Comparison of ENCODE assay signal across 8 cellular contexts in the genomic region with DNA sequence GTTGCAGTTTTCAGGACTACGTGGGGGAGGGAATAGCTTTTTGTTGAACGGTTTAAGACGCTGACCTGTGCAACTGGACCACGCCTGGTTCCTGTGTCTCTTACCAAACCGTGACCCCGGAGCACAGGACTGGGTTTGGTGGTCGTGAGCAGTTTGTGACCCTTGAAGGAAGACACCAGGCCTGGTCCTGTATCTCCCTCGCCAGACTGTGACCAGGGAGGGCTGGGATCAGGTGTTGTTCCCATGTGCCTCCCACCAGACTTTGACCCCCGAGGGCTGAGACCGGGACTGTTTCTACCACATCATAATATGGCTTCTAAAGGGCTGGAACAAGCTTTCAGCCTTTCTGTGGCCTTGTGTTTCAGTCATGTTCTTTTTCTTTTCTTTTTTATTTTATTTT. TPM values are rescaled to one million over a fixed set of nuclear protein-coding genes. Genes with fewer than 3 reads are reported as not detected.
DNase-seq lines count a peak whose midpoint lies in the region; ATAC-seq and TF ChIP-seq lines count a peak whose summit lies in the region.

No MANE protein-coding gene starts in this region.

- peaks cover 4% of the 10 kb centered on the region for H3K9me3 Mint-ChIP-seq in activated naive CD4-positive, alpha-beta T cell treated with anti-CD3 and anti-CD28 coated beads, Interleukin-2, amount 50 U/mL, for 24 hours

- WGBS in body of pancreas, 2 donors: 3% methylated on average over 7 of the region's 10 CpGs; no CpG with 5 or more reads in 1 of the 2 donors

- H3K9me3 ChIP-seq in body of pancreas: no peaks in the 10 kb centered on the region
- H3K9me3 ChIP-seq in lower lobe of right lung: no peaks in the 10 kb centered on the region
- no peaks in the 10 kb centered on the region for H3K9me3 ChIP-seq in upper lobe of right lung

- H3K27ac Mint-ChIP-seq in activated naive CD4-positive, alpha-beta T cell treated with anti-CD3 and anti-CD28 coated beads, Interleukin-2, amount 50 U/mL, for 24 hours: peak overlapping the region; percentile 94

- H3K36me3 Mint-ChIP-seq in activated naive CD4-positive, alpha-beta T cell treated with anti-CD3 and anti-CD28 coated beads, Interleukin-2, amount 50 U/mL, for 24 hours: peaks cover 6% of the 10 kb centered on the region

- no peaks in the 10 kb centered on the region for H3K27me3 ChIP-seq in body of pancreas
- H3K27me3 ChIP-seq in lower lobe of right lung (ENCODE audit: low read depth): no peaks in the 10 kb centered on the region
- H3K27me3 ChIP-seq in upper lobe of right lung: no peaks in the 10 kb centered on the region

- intact Hi-C loops in body of pancreas (cut with DNase I): no loop called here
- intact Hi-C loops in lower lobe of right lung (cut with DNase I): no loop called here
- intact Hi-C loops in upper lobe of right lung (cut with DNase I): no loop called here

- no peaks in the 10 kb centered on the region for H3K36me3 ChIP-seq in body of pancreas (replicated peaks in 1 of 2; ENCODE audit: insufficient read depth in 1 of 2, low read depth in 2 of 2)
- H3K36me3 ChIP-seq in lower lobe of right lung: peaks cover 9% of the 10 kb centered on the region
- H3K36me3 ChIP-seq in upper lobe of right lung: no peaks in the 10 kb centered on the region

- H3K4me3 ChIP-seq in body of pancreas (peak overlapping the region in 1 of 2 donors; percentile 32), lower lobe of right lung (peak overlapping the region; percentile 60), upper lobe of right lung (peak overlapping the region; percentile 56)

- no peaks in the 10 kb centered on the region for H3K27me3 Mint-ChIP-seq in activated naive CD4-positive, alpha-beta T cell treated with anti-CD3 and anti-CD28 coated beads, Interleukin-2, amount 50 U/mL, for 24 hours

- TF ChIP-seq CTCF in body of pancreas (IDR thresholded peaks at IDR 0.05) (no peak), lower lobe of right lung (IDR thresholded peaks at IDR 0.05) (no peak), upper lobe of right lung (IDR thresholded peaks at IDR 0.05) (no peak)

- peak overlapping the region; percentile 88 for H3K4me3 Mint-ChIP-seq in activated naive CD4-positive, alpha-beta T cell treated with anti-CD3 and anti-CD28 coated beads, Interleukin-2, amount 50 U/mL, for 24 hours

- DNase-seq in activated naive CD4-positive, alpha-beta T cell treated with Interleukin-2 at 50 U/mL for 16 hours: no peak
- DNase-seq in body of pancreas: peak in 2 of 4 donors; percentile 13 to 23
- no peak for DNase-seq in lower lobe of right lung
- DNase-seq in upper lobe of right lung: no peak
- DNase-seq in cerebellar nuclear complex (lab: John Stamatoyannopoulos, UW): no peak
- no peak for DNase-seq in epidermal melanocyte (ENCODE audit: insufficient read length, low spot score)

- no peak for TF ChIP-seq POLR2A in body of pancreas (IDR thresholded peaks at IDR 0.05)

- ATAC-seq in body of pancreas (no peak), lower lobe of right lung (no peak), upper lobe of right lung (no peak), GM21619 (IDR thresholded peaks at IDR 0.05; ENCODE audit: unreplicated experiment) (no peak)

- peaks cover 27% of the 10 kb centered on the region for H3K4me1 Mint-ChIP-seq in activated naive CD4-positive, alpha-beta T cell treated with anti-CD3 and anti-CD28 coated beads, Interleukin-2, amount 50 U/mL, for 24 hours

- H3K4me1 ChIP-seq in body of pancreas (peaks cover 8% of the 10 kb centered on the region), lower lobe of right lung (peaks cover 6% of the 10 kb centered on the region), upper lobe of right lung (no peaks in the 10 kb centered on the region)

- peak overlapping the region in 3 of 4 donors; percentile 59 to 79 (median 78) for H3K27ac ChIP-seq in body of pancreas
- H3K27ac ChIP-seq in lower lobe of right lung: peak overlapping the region; percentile 75
- H3K27ac ChIP-seq in upper lobe of right lung: peak overlapping the region; percentile 70

RNA-seq across cellular contexts. Expression of gene EBP, which starts 0.7 kb away (rescaled TPM):
- 10 to 100 TPM; 14.8 to 19.7 TPM for total RNA-seq in body of pancreas
- total RNA-seq in lower lobe of right lung: 74.0 TPM
- total RNA-seq in upper lobe of right lung: 93.4 TPM

RNA-seq across cellular contexts. Expression of gene PORCN, which starts 13.5 kb away (rescaled TPM):
- total RNA-seq in body of pancreas: 10 to 100 TPM in 1 of 2 donors, 1 to 10 TPM in 1; 6.2 to 22.7 TPM
- 6.1 TPM for total RNA-seq in lower lobe of right lung
- 8.9 TPM for total RNA-seq in upper lobe of right lung

RNA-seq across cellular contexts. Expression of gene TBC1D25, which starts 17.2 kb away (rescaled TPM):
- total RNA-seq in body of pancreas (1 to 10 TPM; 5.4 to 5.9 TPM), lower lobe of right lung (12.0 TPM), upper lobe of right lung (14.6 TPM)

RNA-seq across cellular contexts. Expression of gene FTSJ1, which starts 46.3 kb away (rescaled TPM):
- total RNA-seq in body of pancreas (10 to 100 TPM; 37.1 to 56.4 TPM), lower lobe of right lung (30.2 TPM), upper lobe of right lung (33.9 TPM)

RNA-seq across cellular contexts. Expression of gene RBM3, which starts 52.0 kb away (rescaled TPM):
- total RNA-seq in body of pancreas: 100 to 1,000 TPM; 184 to 194 TPM
- 157 TPM for total RNA-seq in lower lobe of right lung
- 170 TPM for total RNA-seq in upper lobe of right lung
